ENCODE assay signal across 1 cellular context in the genomic region with DNA sequence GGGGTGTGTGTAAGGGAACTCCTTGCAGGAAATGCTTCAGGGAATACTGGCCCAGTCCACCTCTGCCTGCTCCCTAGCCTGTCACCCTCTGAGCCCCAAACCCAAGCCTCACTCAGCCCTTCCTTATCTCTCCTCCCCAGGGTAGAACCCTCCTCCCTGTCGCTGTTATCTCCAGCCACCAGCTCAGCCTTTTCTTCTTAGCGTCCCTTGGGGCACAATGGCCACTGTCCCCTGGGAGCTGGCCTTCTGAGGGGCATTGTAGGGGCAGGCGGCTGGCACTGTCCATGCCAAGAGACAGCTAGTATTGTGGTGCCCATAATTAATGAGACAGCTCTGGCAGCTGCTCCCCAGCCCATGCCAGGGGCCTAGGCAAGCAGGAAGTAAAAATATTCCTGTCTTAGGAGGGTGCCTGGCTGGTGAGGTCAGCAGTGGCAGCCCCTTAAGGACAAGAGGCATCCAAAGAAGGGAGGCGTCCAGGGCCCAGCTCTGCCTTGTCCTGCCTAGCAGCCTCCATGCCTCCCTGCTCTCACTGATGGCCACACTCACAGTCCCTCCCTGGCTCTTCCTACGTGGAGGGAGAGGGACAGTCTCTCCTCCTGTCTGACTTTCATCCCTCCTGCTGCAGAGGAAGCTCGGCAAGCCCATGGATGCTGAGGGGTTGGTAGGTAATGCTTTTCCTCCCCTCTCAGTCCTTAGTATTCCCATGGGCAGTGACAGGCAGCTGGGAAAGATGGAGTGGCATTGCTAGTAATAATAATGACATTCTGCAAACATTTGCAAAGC.
TF ChIP-seq lines count a peak whose summit lies in the region.

No MANE protein-coding gene starts in this region.

TF ChIP-seq in K562, 482 proteins besides CTCF, POLR2A, EP300 and RAD21 (continued from another document and continues in another):
- TF ChIP-seq, protein P1, sequence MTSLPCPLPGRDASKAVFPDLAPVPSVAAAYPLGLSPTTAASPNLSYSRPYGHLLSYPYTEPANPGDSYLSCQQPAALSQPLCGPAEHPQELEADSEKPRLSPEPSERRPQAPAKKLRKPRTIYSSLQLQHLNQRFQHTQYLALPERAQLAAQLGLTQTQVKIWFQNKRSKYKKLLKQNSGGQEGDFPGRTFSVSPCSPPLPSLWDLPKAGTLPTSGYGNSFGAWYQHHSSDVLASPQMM (CRISPR knock-in tag; IDR thresholded peaks at IDR 0.05), result no peak
- TF ChIP-seq, protein P2, sequence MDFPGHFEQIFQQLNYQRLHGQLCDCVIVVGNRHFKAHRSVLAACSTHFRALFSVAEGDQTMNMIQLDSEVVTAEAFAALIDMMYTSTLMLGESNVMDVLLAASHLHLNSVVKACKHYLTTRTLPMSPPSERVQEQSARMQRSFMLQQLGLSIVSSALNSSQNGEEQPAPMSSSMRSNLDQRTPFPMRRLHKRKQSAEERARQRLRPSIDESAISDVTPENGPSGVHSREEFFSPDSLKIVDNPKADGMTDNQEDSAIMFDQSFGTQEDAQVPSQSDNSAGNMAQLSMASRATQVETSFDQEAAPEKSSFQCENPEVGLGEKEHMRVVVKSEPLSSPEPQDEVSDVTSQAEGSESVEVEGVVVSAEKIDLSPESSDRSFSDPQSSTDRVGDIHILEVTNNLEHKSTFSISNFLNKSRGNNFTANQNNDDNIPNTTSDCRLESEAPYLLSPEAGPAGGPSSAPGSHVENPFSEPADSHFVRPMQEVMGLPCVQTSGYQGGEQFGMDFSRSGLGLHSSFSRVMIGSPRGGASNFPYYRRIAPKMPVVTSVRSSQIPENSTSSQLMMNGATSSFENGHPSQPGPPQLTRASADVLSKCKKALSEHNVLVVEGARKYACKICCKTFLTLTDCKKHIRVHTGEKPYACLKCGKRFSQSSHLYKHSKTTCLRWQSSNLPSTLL (IDR thresholded peaks at IDR 0.05), result no peak
- TF ChIP-seq L3MBTL2 (IDR thresholded peaks at IDR 0.05) (no peak), ZNF785 (CRISPR knock-in tag; IDR thresholded peaks at IDR 0.05) (no peak), ZNF444 (CRISPR knock-in tag; IDR thresholded peaks at IDR 0.05) (no peak), ZBTB17 (CRISPR knock-in tag; IDR thresholded peaks at IDR 0.05) (peak; percentile 80), KLF10 (CRISPR knock-in tag; IDR thresholded peaks at IDR 0.05) (no peak), KAT2B (IDR thresholded peaks at IDR 0.05; ENCODE audit: low read depth, low read length) (no peak), ZNF140 (CRISPR knock-in tag; IDR thresholded peaks at IDR 0.05) (no peak), HLTF (IDR thresholded peaks at IDR 0.05) (peak; percentile 82; the same call in 1 of the 2 replicates), RNF2 (IDR thresholded peaks at IDR 0.05) (peak; percentile 94), TSC22D4 (tag; IDR thresholded peaks at IDR 0.05) (no peak), ZNF133 (CRISPR knock-in tag; IDR thresholded peaks at IDR 0.05) (no peak), RBM25 (IDR thresholded peaks at IDR 0.05; ENCODE audit: low read depth, low read length, severe bottlenecking) (no peak), ZNF347 (CRISPR knock-in tag; IDR thresholded peaks at IDR 0.05; ENCODE audit: low read depth) (no peak), CBX5 (IDR thresholded peaks at IDR 0.05; ENCODE audit: borderline replicate concordance, low read depth) (no peak), NCOA6 (IDR thresholded peaks at IDR 0.05) (no peak), ZNF24 (IDR thresholded peaks at IDR 0.05) (no peak), PHTF2 (CRISPR knock-in tag; IDR thresholded peaks at IDR 0.05) (no peak), MTA2 (IDR thresholded peaks at IDR 0.05; ENCODE audit: low read depth) (peak; percentile 100), NCOA1 (IDR thresholded peaks at IDR 0.05; ENCODE audit: low read depth) (peak; percentile 91), ZNF830 (CRISPR knock-in tag; IDR thresholded peaks at IDR 0.05) (no peak), NFIX (CRISPR knock-in tag; IDR thresholded peaks at IDR 0.05; ENCODE audit: low read depth) (no peak), DPF2 (IDR thresholded peaks at IDR 0.05) (peak; percentile 100), BRD9 (IDR thresholded peaks at IDR 0.05; ENCODE audit: low read depth, partially characterized antibody) (peak; percentile 36), IFI16 (CRISPR knock-in tag; IDR thresholded peaks at IDR 0.05) (peak; percentile 61; the same call in 1 of the 2 replicates), ZNF778 (CRISPR knock-in tag; IDR thresholded peaks at IDR 0.05) (no peak), ESRRA (IDR thresholded peaks at IDR 0.05; ENCODE audit: borderline replicate concordance, low read depth) (peak; percentile 64; the same call in 1 of the 2 replicates), ZNF75A (CRISPR knock-in tag; IDR thresholded peaks at IDR 0.05) (no peak), MBD2 (IDR thresholded peaks at IDR 0.05; ENCODE audit: borderline replicate concordance, low read depth) (peak; percentile 91), KAT7 (CRISPR knock-in tag; IDR thresholded peaks at IDR 0.05; ENCODE audit: borderline replicate concordance) (peak; percentile 62; the same call in 1 of the 2 replicates), NFATC3 (IDR thresholded peaks at IDR 0.05) (no peak), CTBP1 (IDR thresholded peaks at IDR 0.05; ENCODE audit: borderline replicate concordance) (peak; percentile 91), CREB1 (IDR thresholded peaks at IDR 0.05) (peak; percentile 68; the same call in 1 of the 2 replicates), CREB1 (CRISPR knock-in tag; IDR thresholded peaks at IDR 0.05) (peak; percentile 62; the same call in 1 of the 2 replicates), NR1H2 (CRISPR knock-in tag; IDR thresholded peaks at IDR 0.05) (no peak), ZBED1 (IDR thresholded peaks at IDR 0.05) (peak; percentile 80; the same call in 1 of the 2 replicates), ZZZ3 (IDR thresholded peaks at IDR 0.05) (no peak), GATA2 (CRISPR knock-in tag; IDR thresholded peaks at IDR 0.05) (peak; percentile 99)
- TF ChIP-seq, protein P3, sequence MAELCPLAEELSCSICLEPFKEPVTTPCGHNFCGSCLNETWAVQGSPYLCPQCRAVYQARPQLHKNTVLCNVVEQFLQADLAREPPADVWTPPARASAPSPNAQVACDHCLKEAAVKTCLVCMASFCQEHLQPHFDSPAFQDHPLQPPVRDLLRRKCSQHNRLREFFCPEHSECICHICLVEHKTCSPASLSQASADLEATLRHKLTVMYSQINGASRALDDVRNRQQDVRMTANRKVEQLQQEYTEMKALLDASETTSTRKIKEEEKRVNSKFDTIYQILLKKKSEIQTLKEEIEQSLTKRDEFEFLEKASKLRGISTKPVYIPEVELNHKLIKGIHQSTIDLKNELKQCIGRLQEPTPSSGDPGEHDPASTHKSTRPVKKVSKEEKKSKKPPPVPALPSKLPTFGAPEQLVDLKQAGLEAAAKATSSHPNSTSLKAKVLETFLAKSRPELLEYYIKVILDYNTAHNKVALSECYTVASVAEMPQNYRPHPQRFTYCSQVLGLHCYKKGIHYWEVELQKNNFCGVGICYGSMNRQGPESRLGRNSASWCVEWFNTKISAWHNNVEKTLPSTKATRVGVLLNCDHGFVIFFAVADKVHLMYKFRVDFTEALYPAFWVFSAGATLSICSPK (IDR thresholded peaks at IDR 0.05; ENCODE audit: borderline replicate concordance), result no peak
- TF ChIP-seq, protein P4, sequence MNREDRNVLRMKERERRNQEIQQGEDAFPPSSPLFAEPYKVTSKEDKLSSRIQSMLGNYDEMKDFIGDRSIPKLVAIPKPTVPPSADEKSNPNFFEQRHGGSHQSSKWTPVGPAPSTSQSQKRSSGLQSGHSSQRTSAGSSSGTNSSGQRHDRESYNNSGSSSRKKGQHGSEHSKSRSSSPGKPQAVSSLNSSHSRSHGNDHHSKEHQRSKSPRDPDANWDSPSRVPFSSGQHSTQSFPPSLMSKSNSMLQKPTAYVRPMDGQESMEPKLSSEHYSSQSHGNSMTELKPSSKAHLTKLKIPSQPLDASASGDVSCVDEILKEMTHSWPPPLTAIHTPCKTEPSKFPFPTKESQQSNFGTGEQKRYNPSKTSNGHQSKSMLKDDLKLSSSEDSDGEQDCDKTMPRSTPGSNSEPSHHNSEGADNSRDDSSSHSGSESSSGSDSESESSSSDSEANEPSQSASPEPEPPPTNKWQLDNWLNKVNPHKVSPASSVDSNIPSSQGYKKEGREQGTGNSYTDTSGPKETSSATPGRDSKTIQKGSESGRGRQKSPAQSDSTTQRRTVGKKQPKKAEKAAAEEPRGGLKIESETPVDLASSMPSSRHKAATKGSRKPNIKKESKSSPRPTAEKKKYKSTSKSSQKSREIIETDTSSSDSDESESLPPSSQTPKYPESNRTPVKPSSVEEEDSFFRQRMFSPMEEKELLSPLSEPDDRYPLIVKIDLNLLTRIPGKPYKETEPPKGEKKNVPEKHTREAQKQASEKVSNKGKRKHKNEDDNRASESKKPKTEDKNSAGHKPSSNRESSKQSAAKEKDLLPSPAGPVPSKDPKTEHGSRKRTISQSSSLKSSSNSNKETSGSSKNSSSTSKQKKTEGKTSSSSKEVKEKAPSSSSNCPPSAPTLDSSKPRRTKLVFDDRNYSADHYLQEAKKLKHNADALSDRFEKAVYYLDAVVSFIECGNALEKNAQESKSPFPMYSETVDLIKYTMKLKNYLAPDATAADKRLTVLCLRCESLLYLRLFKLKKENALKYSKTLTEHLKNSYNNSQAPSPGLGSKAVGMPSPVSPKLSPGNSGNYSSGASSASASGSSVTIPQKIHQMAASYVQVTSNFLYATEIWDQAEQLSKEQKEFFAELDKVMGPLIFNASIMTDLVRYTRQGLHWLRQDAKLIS (CRISPR knock-in tag; IDR thresholded peaks at IDR 0.05), result peak; percentile 72; the same call in 1 of the 2 replicates
- TF ChIP-seq, protein P5, sequence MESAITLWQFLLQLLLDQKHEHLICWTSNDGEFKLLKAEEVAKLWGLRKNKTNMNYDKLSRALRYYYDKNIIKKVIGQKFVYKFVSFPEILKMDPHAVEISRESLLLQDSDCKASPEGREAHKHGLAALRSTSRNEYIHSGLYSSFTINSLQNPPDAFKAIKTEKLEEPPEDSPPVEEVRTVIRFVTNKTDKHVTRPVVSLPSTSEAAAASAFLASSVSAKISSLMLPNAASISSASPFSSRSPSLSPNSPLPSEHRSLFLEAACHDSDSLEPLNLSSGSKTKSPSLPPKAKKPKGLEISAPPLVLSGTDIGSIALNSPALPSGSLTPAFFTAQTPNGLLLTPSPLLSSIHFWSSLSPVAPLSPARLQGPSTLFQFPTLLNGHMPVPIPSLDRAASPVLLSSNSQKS (CRISPR knock-in tag; IDR thresholded peaks at IDR 0.05), result no peak
- TF ChIP-seq, protein P6, sequence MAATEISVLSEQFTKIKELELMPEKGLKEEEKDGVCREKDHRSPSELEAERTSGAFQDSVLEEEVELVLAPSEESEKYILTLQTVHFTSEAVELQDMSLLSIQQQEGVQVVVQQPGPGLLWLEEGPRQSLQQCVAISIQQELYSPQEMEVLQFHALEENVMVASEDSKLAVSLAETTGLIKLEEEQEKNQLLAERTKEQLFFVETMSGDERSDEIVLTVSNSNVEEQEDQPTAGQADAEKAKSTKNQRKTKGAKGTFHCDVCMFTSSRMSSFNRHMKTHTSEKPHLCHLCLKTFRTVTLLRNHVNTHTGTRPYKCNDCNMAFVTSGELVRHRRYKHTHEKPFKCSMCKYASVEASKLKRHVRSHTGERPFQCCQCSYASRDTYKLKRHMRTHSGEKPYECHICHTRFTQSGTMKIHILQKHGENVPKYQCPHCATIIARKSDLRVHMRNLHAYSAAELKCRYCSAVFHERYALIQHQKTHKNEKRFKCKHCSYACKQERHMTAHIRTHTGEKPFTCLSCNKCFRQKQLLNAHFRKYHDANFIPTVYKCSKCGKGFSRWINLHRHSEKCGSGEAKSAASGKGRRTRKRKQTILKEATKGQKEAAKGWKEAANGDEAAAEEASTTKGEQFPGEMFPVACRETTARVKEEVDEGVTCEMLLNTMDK (IDR thresholded peaks at IDR 0.05; ENCODE audit: borderline replicate concordance, insufficient read depth, low read depth, low read length, poor library complexity, severe bottlenecking), result no peak
- TF ChIP-seq, protein P7, sequence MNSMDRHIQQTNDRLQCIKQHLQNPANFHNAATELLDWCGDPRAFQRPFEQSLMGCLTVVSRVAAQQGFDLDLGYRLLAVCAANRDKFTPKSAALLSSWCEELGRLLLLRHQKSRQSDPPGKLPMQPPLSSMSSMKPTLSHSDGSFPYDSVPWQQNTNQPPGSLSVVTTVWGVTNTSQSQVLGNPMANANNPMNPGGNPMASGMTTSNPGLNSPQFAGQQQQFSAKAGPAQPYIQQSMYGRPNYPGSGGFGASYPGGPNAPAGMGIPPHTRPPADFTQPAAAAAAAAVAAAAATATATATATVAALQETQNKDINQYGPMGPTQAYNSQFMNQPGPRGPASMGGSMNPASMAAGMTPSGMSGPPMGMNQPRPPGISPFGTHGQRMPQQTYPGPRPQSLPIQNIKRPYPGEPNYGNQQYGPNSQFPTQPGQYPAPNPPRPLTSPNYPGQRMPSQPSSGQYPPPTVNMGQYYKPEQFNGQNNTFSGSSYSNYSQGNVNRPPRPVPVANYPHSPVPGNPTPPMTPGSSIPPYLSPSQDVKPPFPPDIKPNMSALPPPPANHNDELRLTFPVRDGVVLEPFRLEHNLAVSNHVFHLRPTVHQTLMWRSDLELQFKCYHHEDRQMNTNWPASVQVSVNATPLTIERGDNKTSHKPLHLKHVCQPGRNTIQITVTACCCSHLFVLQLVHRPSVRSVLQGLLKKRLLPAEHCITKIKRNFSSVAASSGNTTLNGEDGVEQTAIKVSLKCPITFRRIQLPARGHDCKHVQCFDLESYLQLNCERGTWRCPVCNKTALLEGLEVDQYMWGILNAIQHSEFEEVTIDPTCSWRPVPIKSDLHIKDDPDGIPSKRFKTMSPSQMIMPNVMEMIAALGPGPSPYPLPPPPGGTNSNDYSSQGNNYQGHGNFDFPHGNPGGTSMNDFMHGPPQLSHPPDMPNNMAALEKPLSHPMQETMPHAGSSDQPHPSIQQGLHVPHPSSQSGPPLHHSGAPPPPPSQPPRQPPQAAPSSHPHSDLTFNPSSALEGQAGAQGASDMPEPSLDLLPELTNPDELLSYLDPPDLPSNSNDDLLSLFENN (IDR thresholded peaks at IDR 0.05; ENCODE audit: low read depth in 2 of 2, low read length in 2 of 2), result peak in 1 of 2 experiments; percentile 98; a peak in 2 of 4 replicates
- TF ChIP-seq, protein P8, sequence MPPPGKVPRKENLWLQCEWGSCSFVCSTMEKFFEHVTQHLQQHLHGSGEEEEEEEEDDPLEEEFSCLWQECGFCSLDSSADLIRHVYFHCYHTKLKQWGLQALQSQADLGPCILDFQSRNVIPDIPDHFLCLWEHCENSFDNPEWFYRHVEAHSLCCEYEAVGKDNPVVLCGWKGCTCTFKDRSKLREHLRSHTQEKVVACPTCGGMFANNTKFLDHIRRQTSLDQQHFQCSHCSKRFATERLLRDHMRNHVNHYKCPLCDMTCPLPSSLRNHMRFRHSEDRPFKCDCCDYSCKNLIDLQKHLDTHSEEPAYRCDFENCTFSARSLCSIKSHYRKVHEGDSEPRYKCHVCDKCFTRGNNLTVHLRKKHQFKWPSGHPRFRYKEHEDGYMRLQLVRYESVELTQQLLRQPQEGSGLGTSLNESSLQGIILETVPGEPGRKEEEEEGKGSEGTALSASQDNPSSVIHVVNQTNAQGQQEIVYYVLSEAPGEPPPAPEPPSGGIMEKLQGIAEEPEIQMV (tag; conservative IDR thresholded peaks at IDR 0.05; ENCODE audit: low read depth), result peak; percentile 53
